ENCODE assay signal across 11 cellular contexts in the genomic region with DNA sequence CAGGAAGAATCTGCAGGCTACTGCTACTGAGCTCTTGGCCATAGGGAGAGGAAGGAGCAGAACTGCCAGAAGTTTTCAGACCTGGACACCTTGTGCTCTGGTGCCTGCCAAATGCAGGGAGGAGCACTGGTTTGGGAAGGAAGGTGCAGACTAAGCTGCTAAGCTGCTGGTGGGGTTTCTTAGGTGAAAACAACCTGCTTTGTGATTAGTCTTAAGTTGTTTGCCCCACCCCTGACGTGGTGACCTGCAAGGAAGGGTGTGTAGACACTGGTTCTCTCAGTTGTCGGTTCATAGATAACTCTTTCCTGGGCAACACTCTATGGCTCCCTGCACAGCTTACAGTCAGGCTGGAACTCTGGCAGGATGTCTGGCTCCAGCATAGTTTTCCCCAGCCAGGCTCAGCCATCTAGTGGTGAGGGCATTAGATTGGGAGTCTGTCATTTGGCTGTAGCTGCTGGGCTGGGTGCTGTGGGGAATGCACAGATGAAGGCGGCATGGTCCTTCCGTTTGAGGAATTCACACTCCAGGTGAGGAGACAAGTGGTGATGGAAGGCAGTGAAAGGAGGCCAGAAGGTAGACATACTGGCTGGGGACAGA. TPM values are rescaled to one million over a fixed set of nuclear protein-coding genes. Genes with fewer than 3 reads are reported as not detected.
DNase-seq lines count a peak whose midpoint lies in the region; ATAC-seq and TF ChIP-seq lines count a peak whose summit lies in the region.
"Had no signal": no experiment of that assay in that cellular context is flagged by ENCODE, and none has a peak within 500 bp of the region (broad histone marks: within the 10 kb centered on the region; RNA-seq: fewer than 3 reads in every experiment).

No MANE protein-coding gene starts in this region.

- H3K4me1 ChIP-seq in right atrium auricular region (peaks cover 0 to 5% of the 10 kb centered on the region in 2 donors), suprapubic skin (peaks cover 23% of the 10 kb centered on the region), esophagus muscularis mucosa (peaks cover 4 to 18% (median 11%) of the 10 kb centered on the region in 4 donors)

- H3K27ac ChIP-seq in right atrium auricular region (no peak overlapping the region), suprapubic skin (peak overlapping the region; percentile 2), esophagus muscularis mucosa (replicated peaks in 1 of 4) (no peak overlapping the region)

- no peaks in the 10 kb centered on the region for H3K36me3 ChIP-seq in right atrium auricular region
- no peaks in the 10 kb centered on the region for H3K36me3 ChIP-seq in suprapubic skin
- H3K36me3 ChIP-seq in esophagus muscularis mucosa: no peaks in the 10 kb centered on the region

- H3K9me3 ChIP-seq in right atrium auricular region (no peaks in the 10 kb centered on the region), suprapubic skin (no peaks in the 10 kb centered on the region), esophagus muscularis mucosa (no peaks in the 10 kb centered on the region)

- intact Hi-C loops in Right ventricle myocardium superior (cut with DNase I): no loop called here
- intact Hi-C loops in esophagus muscularis mucosa (cut with DNase I): no loop called here

- TF ChIP-seq POLR2A in suprapubic skin (IDR thresholded peaks at IDR 0.05): no peak
- no peak for TF ChIP-seq POLR2A in esophagus muscularis mucosa (IDR thresholded peaks at IDR 0.05; ENCODE audit: low read depth)

- TF ChIP-seq CTCF in right atrium auricular region (IDR thresholded peaks at IDR 0.05) (no peak), fibroblast of villous mesenchyme (IDR thresholded peaks at IDR 0.05; ENCODE audit: insufficient read depth, low read depth, low read length) (peak; percentile 27), suprapubic skin (IDR thresholded peaks at IDR 0.05) (peak in 1 of 2 donors; percentile 6), esophagus muscularis mucosa (IDR thresholded peaks at IDR 0.05) (no peak)

- DNase-seq in Right ventricle myocardium superior: no peak
- no peak for DNase-seq in right atrium auricular region (ENCODE audit: low spot score)
- DNase-seq in fibroblast of villous mesenchyme (ENCODE audit: low read depth): no peak
- DNase-seq in suprapubic skin (ENCODE audit: low spot score in 2 of 2): no peak
- DNase-seq in superior temporal gyrus (ENCODE audit: extremely low spot score): no peak
- DNase-seq in esophagus muscularis mucosa (ENCODE audit: extremely low spot score): no peak
- no peak for DNase-seq in amniotic stem cell (lab: John Stamatoyannopoulos, UW)
- DNase-seq: activated naive CD4-positive, alpha-beta T cell treated with anti-CD3 and anti-CD28 coated beads, Interleukin-2, amount 10 ng/mL, durations not matched to agents 7 days and 5 days; AML-193; NCI-H2029 treated with DMSO at 0.1 percent for 48 hours had no signal

- H3K27me3 ChIP-seq in right atrium auricular region: no peaks in the 10 kb centered on the region
- H3K27me3 ChIP-seq in suprapubic skin: no peaks in the 10 kb centered on the region
- H3K27me3 ChIP-seq in esophagus muscularis mucosa: peaks cover 0 to 10% (median 0%) of the 10 kb centered on the region in 4 donors

- H3K4me3 ChIP-seq in right atrium auricular region (no peak overlapping the region), fibroblast of villous mesenchyme (ENCODE audit: low read depth, low read length) (no peak overlapping the region), suprapubic skin (no peak overlapping the region), esophagus muscularis mucosa (no peak overlapping the region)

- peak; percentile 37 for ATAC-seq in Right ventricle myocardium superior (ENCODE audit: poor library complexity)
- ATAC-seq in SK-N-SH treated with all-trans-retinoic acid at 6 μM for 48 hours: peak; percentile 57

- TF ChIP-seq EP300 in suprapubic skin (IDR thresholded peaks at IDR 0.05): no peak
- TF ChIP-seq EP300 in esophagus muscularis mucosa (IDR thresholded peaks at IDR 0.05): no peak

- WGBS in suprapubic skin: 63% methylated on average over 4 of the region's 4 CpGs
- 64% methylated on average over 2 of the region's 4 CpGs for WGBS in esophagus muscularis mucosa

TF ChIP-seq in SK-N-SH treated with all-trans-retinoic acid at 6 μM for 48 hours, 23 proteins besides CTCF, POLR2A, EP300 and RAD21:
- no peak for TF ChIP-seq ZC3H10 (CRISPR knock-in tag; IDR thresholded peaks at IDR 0.05)

RNA-seq across cellular contexts. Expression of a gene that starts 10.3 kb away (rescaled TPM):
- 230 TPM for total RNA-seq in Right ventricle myocardium superior
- total RNA-seq in right atrium auricular region: 100 to 1,000 TPM in 1 of 2 donors, 10 to 100 TPM in 1; 75.2 to 116 TPM
- total RNA-seq in fibroblast of villous mesenchyme: 70.0 and 70.2 TPM in 2 replicates
- total RNA-seq in suprapubic skin: 100 to 1,000 TPM; 109 to 247 (median 171) TPM
- 100 to 1,000 TPM in 2 of 4 donors, 10 to 100 TPM in 2; 82.5 to 214 (median 105) TPM for total RNA-seq in esophagus muscularis mucosa

RNA-seq across cellular contexts. Expression of a gene that starts 32.9 kb away (rescaled TPM):
- total RNA-seq in Right ventricle myocardium superior (64.5 TPM), right atrium auricular region (100 to 1,000 TPM in 1 of 2 donors, 10 to 100 TPM in 1; 59.0 to 172 TPM), fibroblast of villous mesenchyme (126 and 197 TPM in 2 replicates), suprapubic skin (100 to 1,000 TPM; 431 to 722 (median 606) TPM), esophagus muscularis mucosa (100 to 1,000 TPM in 2 of 4 donors, 10 to 100 TPM in 2; 68.5 to 190 (median 115) TPM)
